ENCODE assay signal across 14 cellular contexts in genomic region chr1:63877816-63878215, GRCh38.
DNase-seq lines count a peak whose midpoint lies in the region; ATAC-seq, FAIRE-seq and TF ChIP-seq lines count a peak whose summit lies in the region.
"Had no signal": no experiment of that assay in that cellular context is flagged by ENCODE, and none has a peak within 500 bp of the region (broad histone marks: within the 10 kb centered on the region; RNA-seq: fewer than 3 reads in every experiment).

No MANE protein-coding gene starts in this region.

- H3K27me3 ChIP-seq in skeletal muscle satellite cell (ENCODE audit: control insufficient read depth, insufficient read depth, low read length): no peaks in the 10 kb centered on the region
- H3K27me3 ChIP-seq: esophagus squamous epithelium had no signal

- FAIRE-seq in RCC 7860 (lab: Jason Lieb, UNC): peak; percentile 93
- FAIRE-seq: GM12891, GM19239 had no signal

- DNase-seq in H4 (ENCODE audit: low spot score): peak; percentile 81
- peak; percentile 80 for DNase-seq in RCC 7860 (ENCODE audit: low spot score)
- peak; percentile 78 for DNase-seq in fibroblast of mammary gland (ENCODE audit: low read depth)
- no peak for DNase-seq in activated naive CD4-positive, alpha-beta T cell treated with anti-CD3 and anti-CD28 coated beads, Interleukin-2, amount 50 U/mL, for 72 hours (ENCODE audit: low spot score in 2 of 2)
- DNase-seq in activated CD4-positive, alpha-beta T cell treated with anti-CD3 and anti-CD28 coated beads, Interleukin-2, amount 10 ng/mL, durations not matched to agents 24 days and 14 days: no peak
- DNase-seq in middle frontal gyrus (ENCODE audit: extremely low spot score, low spot score): no peak
- DNase-seq: activated B cell treated with CpG ODN at 0.5 μM for 24 hours, COR-L47, esophagus squamous epithelium, SHP77 had no signal

- no peak for TF ChIP-seq CTCF in fibroblast of mammary gland (conservative IDR thresholded peaks at IDR 0.05; ENCODE audit: control insufficient read depth, insufficient read depth, low read depth, low read length)

- H3K4me3 ChIP-seq in fibroblast of mammary gland (ENCODE audit: control insufficient read depth, low read depth, low read length) (no peak overlapping the region), skeletal muscle satellite cell (ENCODE audit: low read length) (no peak overlapping the region)
- H3K4me3 ChIP-seq: esophagus squamous epithelium had no signal

- no peaks in the 10 kb centered on the region for H3K36me3 ChIP-seq in skeletal muscle satellite cell (ENCODE audit: insufficient read depth, low read length)
- H3K36me3 ChIP-seq: esophagus squamous epithelium had no signal

- no peaks in the 10 kb centered on the region for H3K4me1 Mint-ChIP-seq in activated CD4-positive, alpha-beta T cell treated with anti-CD3 and anti-CD28 coated beads, Interleukin-2, amount 10 ng/mL, durations not matched to agents 24 days and 14 days
- H3K4me1 Mint-ChIP-seq: activated B cell treated with CpG ODN at 0.5 μM for 24 hours; stimulated activated memory B cell treated with anti-CD40 and anti-IgM and Interleukin-4, amounts not matched to agents 10 μg/mL and 1 μg/mL and 100 μg/mL, for 72 hours had no signal

- H3K9ac ChIP-seq in skeletal muscle satellite cell (ENCODE audit: low read depth, low read length): no peak overlapping the region

- peaks cover 8% of the 10 kb centered on the region for H3K27me3 Mint-ChIP-seq in activated CD4-positive, alpha-beta T cell treated with anti-CD3 and anti-CD28 coated beads, Interleukin-2, amount 10 ng/mL, durations not matched to agents 24 days and 14 days

- H3K4me1 ChIP-seq in skeletal muscle satellite cell (ENCODE audit: control insufficient read depth, insufficient read depth, low read length): peaks cover 65% of the 10 kb centered on the region

- no peak for ATAC-seq in activated naive CD4-positive, alpha-beta T cell treated with anti-CD3 and anti-CD28 coated beads, Interleukin-2, amount 50 U/mL, for 72 hours
- ATAC-seq: stimulated activated memory B cell treated with anti-CD40 and anti-IgM and Interleukin-4, amounts not matched to agents 10 μg/mL and 1 μg/mL and 100 μg/mL, for 72 hours had no signal

- H3K27ac Mint-ChIP-seq in activated naive CD4-positive, alpha-beta T cell treated with anti-CD3 and anti-CD28 coated beads, Interleukin-2, amount 50 U/mL, for 72 hours: no peak overlapping the region
- no peak overlapping the region for H3K27ac Mint-ChIP-seq in activated CD4-positive, alpha-beta T cell treated with anti-CD3 and anti-CD28 coated beads, Interleukin-2, amount 10 ng/mL, durations not matched to agents 24 days and 14 days
- H3K27ac Mint-ChIP-seq: activated B cell treated with CpG ODN at 0.5 μM for 24 hours; stimulated activated memory B cell treated with anti-CD40 and anti-IgM and Interleukin-4, amounts not matched to agents 10 μg/mL and 1 μg/mL and 100 μg/mL, for 72 hours had no signal

- no peak overlapping the region for H3K4me3 Mint-ChIP-seq in activated CD4-positive, alpha-beta T cell treated with anti-CD3 and anti-CD28 coated beads, Interleukin-2, amount 10 ng/mL, durations not matched to agents 24 days and 14 days
- H3K4me3 Mint-ChIP-seq: activated B cell treated with CpG ODN at 0.5 μM for 24 hours; stimulated activated memory B cell treated with anti-CD40 and anti-IgM and Interleukin-4, amounts not matched to agents 10 μg/mL and 1 μg/mL and 100 μg/mL, for 72 hours had no signal

- no peaks in the 10 kb centered on the region for H3K9me3 ChIP-seq in skeletal muscle satellite cell (replicated peaks; ENCODE audit: low read length)
- H3K9me3 ChIP-seq: esophagus squamous epithelium had no signal

- H3K4me2 ChIP-seq in skeletal muscle satellite cell (ENCODE audit: low read length): peak overlapping the region; percentile 41

- intact Hi-C loops in activated CD4-positive, alpha-beta T cell treated with anti-CD3 and anti-CD28 coated beads, Interleukin-2, amount 10 ng/mL, durations not matched to agents 24 days and 14 days (cut with micrococcal nuclease): no loop called here

- H3K9me3 Mint-ChIP-seq in activated naive CD4-positive, alpha-beta T cell treated with anti-CD3 and anti-CD28 coated beads, Interleukin-2, amount 50 U/mL, for 72 hours: no peaks in the 10 kb centered on the region
- H3K9me3 Mint-ChIP-seq in activated CD4-positive, alpha-beta T cell treated with anti-CD3 and anti-CD28 coated beads, Interleukin-2, amount 10 ng/mL, durations not matched to agents 24 days and 14 days: no peaks in the 10 kb centered on the region
- H3K9me3 Mint-ChIP-seq: activated B cell treated with CpG ODN at 0.5 μM for 24 hours; stimulated activated memory B cell treated with anti-CD40 and anti-IgM and Interleukin-4, amounts not matched to agents 10 μg/mL and 1 μg/mL and 100 μg/mL, for 72 hours had no signal

- no peaks in the 10 kb centered on the region for H3K36me3 Mint-ChIP-seq in activated naive CD4-positive, alpha-beta T cell treated with anti-CD3 and anti-CD28 coated beads, Interleukin-2, amount 50 U/mL, for 72 hours
- no peaks in the 10 kb centered on the region for H3K36me3 Mint-ChIP-seq in activated CD4-positive, alpha-beta T cell treated with anti-CD3 and anti-CD28 coated beads, Interleukin-2, amount 10 ng/mL, durations not matched to agents 24 days and 14 days (ENCODE audit: low read depth)
- H3K36me3 Mint-ChIP-seq: stimulated activated memory B cell treated with anti-CD40 and anti-IgM and Interleukin-4, amounts not matched to agents 10 μg/mL and 1 μg/mL and 100 μg/mL, for 72 hours had no signal

Comparison
In these comparisons a context has a peak if more than half of its experiments do, and no peak if none do; other contexts are left out.
1. DNase-seq: peak in H4 (single experiment), RCC 7860 (single experiment) and fibroblast of mammary gland (single experiment); none in activated naive CD4-positive, alpha-beta T cell treated with anti-CD3 and anti-CD28 coated beads, Interleukin-2, amount 50 U/mL, for 72 hours (0 of 2), activated CD4-positive, alpha-beta T cell treated with anti-CD3 and anti-CD28 coated beads, Interleukin-2, amount 10 ng/mL, durations not matched to agents 24 days and 14 days (single experiment) and middle frontal gyrus (single experiment).